8 cellular contexts compared by ENCODE assay signal in genomic region chr14:22653012-22653621, GRCh38. TPM values are rescaled to one million over a fixed set of nuclear protein-coding genes. Genes with fewer than 3 reads are reported as not detected.
DNase-seq lines count a peak whose midpoint lies in the region; ATAC-seq and TF ChIP-seq lines count a peak whose summit lies in the region.

No MANE protein-coding gene starts in this region.

- H4K20me1 ChIP-seq in osteoblast (ENCODE audit: insufficient read depth, low read length) = no peaks in the 10 kb centered on the region

- H3K9me3 ChIP-seq in NT2/D1 (ENCODE audit: insufficient read depth, low read length) (no peaks in the 10 kb centered on the region), osteoblast (ENCODE audit: low read depth, low read length) (no peaks in the 10 kb centered on the region), uterus (no peaks in the 10 kb centered on the region)

- intact Hi-C loops in uterus (cut with DNase I; ENCODE audit: low total_unique reads) = loop anchor here (10.0 kb wide), 1 partner anchor 98 kb away; no protein-coding TSS in a partner anchor

- H3K36me3 ChIP-seq in GM06990 (ENCODE audit: control insufficient read depth, insufficient read depth, low read length) = no peaks in the 10 kb centered on the region
- no peaks in the 10 kb centered on the region for H3K36me3 ChIP-seq in NT2/D1 (ENCODE audit: insufficient read depth, insufficient read length, low read length)
- no peaks in the 10 kb centered on the region for H3K36me3 ChIP-seq in osteoblast (ENCODE audit: insufficient read depth, low read length)
- H3K36me3 ChIP-seq in uterus = no peaks in the 10 kb centered on the region

- H3K4me3 ChIP-seq in GM06990 (replicated peaks; ENCODE audit: low read depth, low read length) = no peak overlapping the region
- H3K4me3 ChIP-seq in NT2/D1 (ENCODE audit: insufficient read length, low read depth) = no peak overlapping the region
- H3K4me3 ChIP-seq in osteoblast (ENCODE audit: insufficient read depth, low read length) = no peak overlapping the region
- no peak overlapping the region for H3K4me3 ChIP-seq in uterus

- H3K4me2 ChIP-seq in osteoblast (ENCODE audit: insufficient read depth, low read length) = peak overlapping the region; percentile 37

- DNase-seq in GM06990 (ENCODE audit: extremely low read depth, insufficient read length) (no peak), HS-27A (ENCODE audit: low read depth) (peak; percentile 76), NT2/D1 (ENCODE audit: low read depth, low spot score) (peak; percentile 75), fibroblast of peridontal ligament (ENCODE audit: extremely low read depth) (peak; percentile 82), osteoblast (ENCODE audit: insufficient read length, low spot score, missing footprints) (peak; percentile 72), uterus (peak; percentile 52 to 60)
- peak; percentile 54 for DNase-seq in activated T-cell treated with anti-CD3 and anti-CD28 coated beads, Interleukin-2, amount 50 U/mL, for 1 hour

- H3K27me3 ChIP-seq in GM06990 (replicated peaks; ENCODE audit: control insufficient read depth, insufficient read depth, low read length) (no peaks in the 10 kb centered on the region), NT2/D1 (ENCODE audit: insufficient read depth, insufficient read length) (no peaks in the 10 kb centered on the region), osteoblast (ENCODE audit: insufficient read depth, low read length) (no peaks in the 10 kb centered on the region), uterus (no peaks in the 10 kb centered on the region)

- no peaks in the 10 kb centered on the region for H3K4me1 ChIP-seq in NT2/D1 (ENCODE audit: insufficient read depth, insufficient read length)
- peaks cover 45% of the 10 kb centered on the region for H3K4me1 ChIP-seq in osteoblast (ENCODE audit: insufficient read depth, low read length)
- no peaks in the 10 kb centered on the region for H3K4me1 ChIP-seq in uterus

- no peak overlapping the region for H3K27ac ChIP-seq in osteoblast (ENCODE audit: low read depth, low read length)
- H3K27ac ChIP-seq in uterus = no peak overlapping the region

- H2AFZ ChIP-seq in osteoblast (ENCODE audit: low read length) = peak overlapping the region; percentile 78

- H3K79me2 ChIP-seq in osteoblast (ENCODE audit: insufficient read depth, low read length) = no peaks in the 10 kb centered on the region

- ATAC-seq in HG03520 (IDR thresholded peaks at IDR 0.05; ENCODE audit: unreplicated experiment) = no peak

- TF ChIP-seq CTCF in GM06990 (IDR thresholded peaks at IDR 0.05; ENCODE audit: insufficient read depth, low read length, poor library complexity, severe bottlenecking) (peak; percentile 85), osteoblast (IDR thresholded peaks at IDR 0.05; ENCODE audit: extremely low read depth, low read depth, low read length) (peak; percentile 92), uterus (IDR thresholded peaks at IDR 0.05) (peak; percentile 64 to 76 (median 74))

- no peak for TF ChIP-seq POLR2A in uterus (IDR thresholded peaks at IDR 0.05)

- no peak overlapping the region for H3K9ac ChIP-seq in NT2/D1 (ENCODE audit: insufficient read length, low read depth)

RNA-seq across cellular contexts. Expression of gene OR6J1, which starts 9.0 kb away (rescaled TPM):
- not detected in 2 replicates for total RNA-seq in osteoblast
- total RNA-seq in uterus = under 1 TPM in 1 of 4 donors, not detected in 3; 0.14 TPM

RNA-seq across cellular contexts. Expression of gene ABHD4, which starts 55.0 kb away (rescaled TPM):
- total RNA-seq in osteoblast (52.1 and 54.2 TPM in 2 replicates), uterus (10 to 100 TPM; 17.9 to 40.0 (median 28.6) TPM)
